10 cellular contexts compared by ENCODE assay signal in genomic region chr6:131015630-131016263, GRCh38. TPM values are rescaled to one million over a fixed set of nuclear protein-coding genes. Genes with fewer than 3 reads are reported as not detected.
DNase-seq lines count a peak whose midpoint lies in the region; ATAC-seq and TF ChIP-seq lines count a peak whose summit lies in the region.
"Had no signal": no experiment of that assay in that cellular context is flagged by ENCODE, and none has a peak within 500 bp of the region (broad histone marks: within the 10 kb centered on the region; RNA-seq: fewer than 3 reads in every experiment).

No MANE protein-coding gene starts in this region.

- H3K4me2 ChIP-seq in IMR-90 (ENCODE audit: low read depth, low read length): peak overlapping the region; percentile 41; the same call in 1 of the 2 replicates

- H4K5ac ChIP-seq in IMR-90 (ENCODE audit: low read depth, low read length): no peak overlapping the region

- no peak for TF ChIP-seq POLR2A in IMR-90 (IDR thresholded peaks at IDR 0.05; ENCODE audit: low read depth, low read length)

- no peaks in the 10 kb centered on the region for H3K4me1 Mint-ChIP-seq in activated naive CD8-positive, alpha-beta T cell treated with anti-CD3 and anti-CD28 coated beads, Interleukin-2, amount 50 U/mL, for 24 hours

- H2BK20ac ChIP-seq in IMR-90 (ENCODE audit: low read depth, low read length): no peak overlapping the region

- H3K27ac ChIP-seq in IMR-90 (ENCODE audit: insufficient read depth, low read length) (no peak overlapping the region), dorsolateral prefrontal cortex (peak overlapping the region in 57 of 59 donors; percentile 13 to 89 (median 74)), liver (ENCODE audit: low read depth in 1 of 2, low read length in 2 of 2) (no peak overlapping the region), temporal lobe (ENCODE audit: low read depth, low read length) (peak overlapping the region; percentile 64)

- POLR2A ChIA-PET in IMR-90 (lab: Charles Lee; ENCODE audit: unreplicated experiment): no interaction called here
- POLR2A ChIA-PET in HEK293T (lab: Yijun Ruan, JAX): no interaction called here

- H4K20me1 ChIP-seq in IMR-90 (ENCODE audit: insufficient read depth, low read length): peaks cover 36% of the 10 kb centered on the region

- no peak overlapping the region for H2AFZ ChIP-seq in IMR-90 (replicated peaks; ENCODE audit: low read length, poor library complexity)

- no peak overlapping the region for H3K4me3 Mint-ChIP-seq in activated naive CD8-positive, alpha-beta T cell treated with anti-CD3 and anti-CD28 coated beads, Interleukin-2, amount 50 U/mL, for 24 hours
- H3K4me3 Mint-ChIP-seq: natural killer cell treated with Interleukin-12 subunit alpha and Interleukin-12 subunit beta and Interleukin-15 and Interleukin-18, amount 100 ng/mL, for 72 hours had no signal

- dilution Hi-C loops in IMR-90 (cut with HindIII; ENCODE audit: low sequenced_read_pairs, unreplicated experiment): no loop called here

- no TSS peak for BruUV-seq in IMR-90 (replicated peaks; lab: Mats Ljungman, UMichigan)

- TF ChIP-seq RAD21 in IMR-90 (IDR thresholded peaks at IDR 0.05; ENCODE audit: low read length): no peak
- no peak for TF ChIP-seq RAD21 in liver (IDR thresholded peaks at IDR 0.05)

- H3K27me3 ChIP-seq in IMR-90 (ENCODE audit: control insufficient read depth, insufficient read depth, low read length) (no peaks in the 10 kb centered on the region), dorsolateral prefrontal cortex (no peaks in the 10 kb centered on the region), liver (ENCODE audit: control insufficient read depth in 4 of 4, insufficient read depth in 4 of 4, low read length in 3 of 4) (no peaks in the 10 kb centered on the region)

- ATAC-seq in IMR-90 (ENCODE audit: low read depth) (peak; percentile 50), HG02885 (IDR thresholded peaks at IDR 0.05; ENCODE audit: poor library complexity, unreplicated experiment) (no peak)
- ATAC-seq in activated naive CD8-positive, alpha-beta T cell treated with anti-CD3 and anti-CD28 coated beads, Interleukin-2, amount 50 U/mL, for 24 hours: no peak
- ATAC-seq: natural killer cell treated with Interleukin-12 subunit alpha and Interleukin-12 subunit beta and Interleukin-15 and Interleukin-18, amount 100 ng/mL, for 72 hours had no signal

- CTCF ChIA-PET in IMR-90 (lab: Yijun Ruan, JAX) (interaction anchor here (0.7 to 1.1 kb wide), 2 partner anchors 11 to 22 kb away, joined by 3 read pairs; no protein-coding TSS in a partner anchor), HEK293T (lab: Yijun Ruan, JAX) (interaction anchor here (0.9 kb wide), 1 partner anchor 10 kb away, joined by 5 read pairs; no protein-coding TSS in a partner anchor)

- peaks cover 5% of the 10 kb centered on the region; the same call in 1 of the 2 replicates for H3K4me1 ChIP-seq in IMR-90 (ENCODE audit: control insufficient read depth, insufficient read depth, low read length)
- peaks cover 0 to 3% (median under 1%) of the 10 kb centered on the region in 4 donors for H3K4me1 ChIP-seq in liver (ENCODE audit: control insufficient read depth in 4 of 4, insufficient read depth in 4 of 4, low read length in 3 of 4)

- no peak overlapping the region for H2BK15ac ChIP-seq in IMR-90 (ENCODE audit: low read depth, low read length)

- no peak overlapping the region for H3K4ac ChIP-seq in IMR-90 (ENCODE audit: low read depth, low read length)

- no peak overlapping the region for H3K27ac Mint-ChIP-seq in activated naive CD8-positive, alpha-beta T cell treated with anti-CD3 and anti-CD28 coated beads, Interleukin-2, amount 50 U/mL, for 24 hours
- H3K27ac Mint-ChIP-seq: natural killer cell treated with Interleukin-12 subunit alpha and Interleukin-12 subunit beta and Interleukin-15 and Interleukin-18, amount 100 ng/mL, for 72 hours had no signal

- DNase-seq in IMR-90 (peak; percentile 59), dorsolateral prefrontal cortex (no peak), HEK293T (ENCODE audit: extremely low spot score) (no peak), NCI-H146 treated with DMSO at 0.1 percent for 48 hours (lab: John Stamatoyannopoulos, UW; ENCODE audit: unreplicated experiment) (no peak)
- no peak for DNase-seq in activated naive CD8-positive, alpha-beta T cell treated with anti-CD3 and anti-CD28 coated beads, Interleukin-2, amount 50 U/mL, for 24 hours
- DNase-seq: activated gamma-delta T cell treated with Interleukin-2 at 50 U/mL for 16 hours had no signal

- intact Hi-C loops in IMR-90 (cut with micrococcal nuclease) (no loop called here), dorsolateral prefrontal cortex (cut with DNase I) (no loop called here)

- no peak overlapping the region for H4K91ac ChIP-seq in IMR-90 (ENCODE audit: insufficient read depth, low read depth, low read length)

- no peaks in the 10 kb centered on the region for H3K36me3 ChIP-seq in IMR-90 (ENCODE audit: control insufficient read depth, insufficient read depth, low read length)
- no peaks in the 10 kb centered on the region for H3K36me3 ChIP-seq in liver (ENCODE audit: control insufficient read depth in 4 of 4, insufficient read depth in 3 of 4, low read depth in 1 of 4, low read length in 3 of 4)

- TF ChIP-seq CTCF in IMR-90 (conservative IDR thresholded peaks at IDR 0.05; ENCODE audit: low read depth, low read length): no peak
- no peak for TF ChIP-seq CTCF in dorsolateral prefrontal cortex (IDR thresholded peaks at IDR 0.05 in 54 of 56, conservative IDR thresholded peaks at IDR 0.05 in 2 of 56; ENCODE audit: low read depth in 1 of 56, partially characterized antibody in 56 of 56)
- no peak for TF ChIP-seq CTCF in liver (IDR thresholded peaks at IDR 0.05; ENCODE audit: low read depth, low read length, missing input control)

- H3K9me3 ChIP-seq in IMR-90 (ENCODE audit: control insufficient read depth, insufficient read depth, low read length) (no peaks in the 10 kb centered on the region), liver (ENCODE audit: control insufficient read depth in 4 of 4, low read length in 3 of 4) (no peaks in the 10 kb centered on the region)

- peak overlapping the region; percentile 31; the same call in 1 of the 2 replicates for H3K23ac ChIP-seq in IMR-90 (ENCODE audit: low read depth, low read length)

- no peak overlapping the region for H2AK5ac ChIP-seq in IMR-90 (ENCODE audit: low read depth, low read length)

- H2AK9ac ChIP-seq in IMR-90 (replicated peaks; ENCODE audit: low read depth, low read length, poor library complexity): no peak overlapping the region

- H3K9me1 ChIP-seq in IMR-90 (ENCODE audit: insufficient read depth, low read length): peaks cover 6% of the 10 kb centered on the region; the same call in 1 of the 2 replicates

- H3K4me3 ChIP-seq in IMR-90 (ENCODE audit: insufficient read depth, low read depth, low read length) (no peak overlapping the region), dorsolateral prefrontal cortex (peak overlapping the region in 15 of 59 donors; percentile 0 to 61 (median 18)), liver (ENCODE audit: low read depth in 1 of 3, low read length in 3 of 3) (no peak overlapping the region)

- H3K9ac ChIP-seq in IMR-90 (ENCODE audit: low read depth, low read length) (no peak overlapping the region), liver (ENCODE audit: low read depth in 1 of 2, low read length in 2 of 2) (no peak overlapping the region)

- no peak overlapping the region for H3K56ac ChIP-seq in IMR-90 (ENCODE audit: extremely low read depth, insufficient read depth, low read length)

- H3K14ac ChIP-seq in IMR-90 (replicated peaks; ENCODE audit: low read depth, low read length): peak overlapping the region; percentile 12; the same call in 1 of the 2 replicates

- in situ Hi-C loops in IMR-90 (cut with MboI; ENCODE audit: low sequenced_read_pairs): no loop called here

- H2BK120ac ChIP-seq in IMR-90 (ENCODE audit: low read depth, low read length): no peak overlapping the region

- peaks cover 35 to 59% of the 10 kb centered on the region in 2 experiments for H3K79me1 ChIP-seq in IMR-90 (ENCODE audit: low read depth in 1 of 2, low read length in 2 of 2)

- H2BK5ac ChIP-seq in IMR-90 (ENCODE audit: low read depth, low read length, poor library complexity, severe bottlenecking): no peak overlapping the region

- WGBS in IMR-90 (ENCODE audit: extremely low coverage in 2 of 2, insufficient read length in 1 of 2), 2 experiments: no CpG with 5 or more reads among the region's 3 CpGs
- WGBS in liver: 46% methylated on average over 3 of the region's 3 CpGs

- H3K9me3 Mint-ChIP-seq in activated naive CD8-positive, alpha-beta T cell treated with anti-CD3 and anti-CD28 coated beads, Interleukin-2, amount 50 U/mL, for 24 hours: no peaks in the 10 kb centered on the region
- H3K9me3 Mint-ChIP-seq: natural killer cell treated with Interleukin-12 subunit alpha and Interleukin-12 subunit beta and Interleukin-15 and Interleukin-18, amount 100 ng/mL, for 72 hours had no signal

- H3K27me3 Mint-ChIP-seq in activated naive CD8-positive, alpha-beta T cell treated with anti-CD3 and anti-CD28 coated beads, Interleukin-2, amount 50 U/mL, for 24 hours: no peaks in the 10 kb centered on the region

- H4K8ac ChIP-seq in IMR-90 (ENCODE audit: low read depth in 2 of 2, low read length in 2 of 2): 0 out of 4 replicates have a peak overlapping the region, but pooled peaks of 1 of the 2 experiments have one; percentile 6

- no peaks in the 10 kb centered on the region for H3K36me3 Mint-ChIP-seq in activated naive CD8-positive, alpha-beta T cell treated with anti-CD3 and anti-CD28 coated beads, Interleukin-2, amount 50 U/mL, for 24 hours (ENCODE audit: low read depth)
- H3K36me3 Mint-ChIP-seq: natural killer cell treated with Interleukin-12 subunit alpha and Interleukin-12 subunit beta and Interleukin-15 and Interleukin-18, amount 100 ng/mL, for 72 hours had no signal

- no peak overlapping the region for H3K18ac ChIP-seq in IMR-90 (ENCODE audit: low read depth, low read length)

TF ChIP-seq in IMR-90, 13 proteins besides CTCF, POLR2A, EP300 and RAD21 (continues in another document):
- TF ChIP-seq SMC3 (IDR thresholded peaks at IDR 0.05; ENCODE audit: low read depth, low read length) (no peak), BHLHE40 (IDR thresholded peaks at IDR 0.05; ENCODE audit: low read depth, low read length) (no peak)

TF ChIP-seq in liver, 16 proteins besides CTCF, POLR2A, EP300 and RAD21 (continues in another document):
- TF ChIP-seq GABPA (IDR thresholded peaks at IDR 0.05 in 1 of 2, conservative IDR thresholded peaks at IDR 0.05 in 1 of 2): no peak

TF ChIP-seq in HEK293T, 16 proteins besides CTCF, POLR2A, EP300 and RAD21 (continues in another document):
- no peak for TF ChIP-seq ZNF384 (IDR thresholded peaks at IDR 0.05)
- TF ChIP-seq SUZ12 (IDR thresholded peaks at IDR 0.05): no peak
- TF ChIP-seq SP1 (IDR thresholded peaks at IDR 0.05): no peak
- TF ChIP-seq BHLHE40 (IDR thresholded peaks at IDR 0.05; ENCODE audit: borderline replicate concordance): no peak
- no peak for TF ChIP-seq L3MBTL2 (conservative IDR thresholded peaks at IDR 0.05)
- TF ChIP-seq FOXK2 (IDR thresholded peaks at IDR 0.05): no peak

RNA-seq across cellular contexts. Expression of gene EPB41L2, which starts 47.3 kb away (rescaled TPM):
- 85.7 and 89.2 TPM in 2 replicates for total RNA-seq in IMR-90 (2012; rRNA removed)
- 81.5 and 99.8 TPM in 2 replicates for polyA plus RNA-seq in IMR-90 (2012; rRNA removed)
- 21.4 and 45.0 TPM in 2 replicates for polyA plus RNA-seq in IMR-90 (2012; cell fraction: cytosol; rRNA removed)
- 75.6 and 386 TPM in 2 replicates for polyA plus RNA-seq in IMR-90 (2012; cell fraction: nucleus; rRNA removed; ENCODE audit: low replicate concordance)
- 100 to 1,000 TPM; 223 to 458 (median 339) TPM for total RNA-seq in dorsolateral prefrontal cortex
- 10 to 100 TPM; 27.1 to 43.3 TPM for total RNA-seq in liver
- polyA plus RNA-seq in liver: 10 to 100 TPM in 1 of 2 donors, 1 to 10 TPM in 1; 10.0 to 10.2 TPM
- total RNA-seq in temporal lobe: 50.6 TPM

Comparison
In these comparisons a context has a peak if more than half of its experiments do, and no peak if none do; other contexts are left out.
1. H3K27ac ChIP-seq: peak in dorsolateral prefrontal cortex (57 of 59) and temporal lobe (single experiment); none in IMR-90 (single experiment) and liver (0 of 2).